8 cellular contexts compared by ENCODE assay signal in the genomic region with DNA sequence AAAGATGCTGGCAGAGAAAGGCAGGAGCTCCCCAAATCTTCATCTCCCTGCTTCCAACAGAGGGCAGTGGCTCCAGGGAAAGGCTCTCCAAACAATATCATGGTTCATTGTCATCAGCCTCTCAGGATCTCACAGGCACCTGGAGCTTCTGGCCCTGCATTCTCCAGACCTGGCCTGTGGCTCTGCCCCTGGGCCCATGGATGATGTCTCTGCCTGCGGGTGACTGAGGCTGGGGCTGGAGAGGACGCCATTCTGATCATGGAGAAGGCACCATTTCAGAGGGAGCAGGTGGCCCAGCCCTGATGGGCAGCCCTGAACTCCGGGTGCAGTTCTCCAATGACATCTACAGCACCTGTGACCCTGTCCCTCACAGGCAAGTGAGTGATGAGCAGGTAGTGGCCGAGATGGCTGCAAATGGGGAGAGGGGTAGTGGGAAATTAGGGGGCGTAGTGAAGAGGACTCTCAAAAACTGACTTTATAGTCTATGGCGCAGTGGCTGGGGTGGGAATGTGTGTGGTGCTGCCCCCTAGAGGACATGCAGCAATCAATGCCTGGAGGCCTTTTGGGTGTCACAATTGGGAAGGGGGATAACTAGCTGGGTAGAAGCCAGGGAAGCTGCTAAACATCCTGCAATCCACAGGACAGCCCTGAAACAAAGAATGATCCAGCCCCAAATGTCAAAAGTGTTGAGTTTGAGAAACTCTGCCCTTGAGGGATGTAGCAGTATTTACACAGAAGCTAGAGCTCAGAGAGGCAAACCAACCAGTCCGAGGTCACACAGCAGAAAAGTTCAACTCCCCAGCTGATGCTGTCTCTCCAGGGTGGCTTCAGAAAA. TPM values are rescaled to one million over a fixed set of nuclear protein-coding genes. Genes with fewer than 3 reads are reported as not detected.
A peak's percentile ranks its signal among the peaks of the same experiment; 100 is the strongest.
DNase-seq lines count a peak whose midpoint lies in the region; ATAC-seq and TF ChIP-seq lines count a peak whose summit lies in the region.

No MANE protein-coding gene starts in this region.

- no peaks in the 10 kb centered on the region for H3K9me2 ChIP-seq in GM23248 (ENCODE audit: insufficient read depth)

- no peaks in the 10 kb centered on the region for H3K27me3 ChIP-seq in GM23248 (replicated peaks; ENCODE audit: insufficient read depth)
- no peaks in the 10 kb centered on the region for H3K27me3 ChIP-seq in liver (ENCODE audit: control insufficient read depth in 4 of 4, insufficient read depth in 4 of 4, low read length in 3 of 4)
- peaks cover 0 to 11% (median 0%) of the 10 kb centered on the region in 3 donors for H3K27me3 ChIP-seq in stomach

- peak; percentile 52 for DNase-seq in AG08395 (ENCODE audit: low spot score)
- DNase-seq in GM23248: peak; percentile 70
- peak in 2 of 3 donors; percentile 21 to 28 for DNase-seq in T-helper 17 cell
- peak; percentile 87 for DNase-seq in cerebellar cortex (ENCODE audit: low spot score)
- DNase-seq in stomach: no peak
- DNase-seq in left colon: no peak

- peaks cover 9% of the 10 kb centered on the region for H3K4me1 Mint-ChIP-seq in T-helper 17 cell

- TF ChIP-seq RAD21 in liver (IDR thresholded peaks at IDR 0.05): peak; percentile 66 to 79

- peak overlapping the region; percentile 99 for H3K9ac ChIP-seq in GM23248
- H3K9ac ChIP-seq in liver (ENCODE audit: low read depth in 1 of 2, low read length in 2 of 2): no peak overlapping the region

- H3K79me2 ChIP-seq in GM23248 (ENCODE audit: insufficient read depth): peaks cover 70% of the 10 kb centered on the region

- H4K20me1 ChIP-seq in GM23248 (ENCODE audit: insufficient read depth): no peaks in the 10 kb centered on the region

- no peak for TF ChIP-seq EP300 in stomach (IDR thresholded peaks at IDR 0.05)

- H3K4me2 ChIP-seq in GM23248 (ENCODE audit: unreplicated experiment): no peak overlapping the region

- H3K4me1 ChIP-seq in GM23248 (ENCODE audit: insufficient read depth): peaks cover 31% of the 10 kb centered on the region
- H3K4me1 ChIP-seq in liver (ENCODE audit: control insufficient read depth in 4 of 4, insufficient read depth in 4 of 4, low read length in 3 of 4): peaks cover 0 to 13% (median 9%) of the 10 kb centered on the region in 4 donors
- H3K4me1 ChIP-seq in stomach: peaks cover 27 to 90% (median 57%) of the 10 kb centered on the region in 4 donors

- peaks cover 35% of the 10 kb centered on the region for H3F3A ChIP-seq in GM23248 (ENCODE audit: insufficient read depth)

- TF ChIP-seq POLR2A in stomach (IDR thresholded peaks at IDR 0.05): no peak

- intact Hi-C loops in stomach (cut with DNase I; ENCODE audit: low total_unique reads) (loop anchor here (10.0 kb wide), 1 partner anchor 504 kb away; a partner anchor contains a TSS), left colon (cut with DNase I, micrococcal nuclease) (loop anchor here in 1 of 2 donors (5.0 kb wide), 1 partner anchor 44 kb away; no protein-coding TSS in a partner anchor)

- H3K36me3 ChIP-seq in GM23248 (ENCODE audit: low read depth): no peaks in the 10 kb centered on the region
- peaks cover 0 to 3% (median 0%) of the 10 kb centered on the region in 4 donors for H3K36me3 ChIP-seq in liver (ENCODE audit: control insufficient read depth in 4 of 4, insufficient read depth in 3 of 4, low read depth in 1 of 4, low read length in 3 of 4)
- peaks cover 0 to 15% (median 0%) of the 10 kb centered on the region in 4 donors for H3K36me3 ChIP-seq in stomach

- H3K4me3 Mint-ChIP-seq in T-helper 17 cell: no peak overlapping the region

- H3K36me3 Mint-ChIP-seq in T-helper 17 cell (ENCODE audit: low read depth): peaks cover 7% of the 10 kb centered on the region

- H3K4me3 ChIP-seq in GM23248: no peak overlapping the region
- H3K4me3 ChIP-seq in liver (ENCODE audit: low read depth in 1 of 3, low read length in 3 of 3): no peak overlapping the region
- peak overlapping the region in 3 of 4 donors; percentile 23 to 95 (median 28) for H3K4me3 ChIP-seq in stomach

- in situ Hi-C loops in GM23248 (cut with MboI): loop anchor here (25.0 kb wide), 1 partner anchor 486 kb away; no protein-coding TSS in a partner anchor

- peak overlapping the region; percentile 84 for H3K27ac ChIP-seq in GM23248
- H3K27ac ChIP-seq in liver (ENCODE audit: low read depth in 1 of 2, low read length in 2 of 2): no peak overlapping the region
- H3K27ac ChIP-seq in stomach: peak overlapping the region in 4 of 5 donors; percentile 80 to 94 (median 90)

- H3K27me3 Mint-ChIP-seq in T-helper 17 cell: peaks cover 70% of the 10 kb centered on the region

- WGBS in GM23248 (ENCODE audit: low coverage in 1 of 2, low lambda C conversion rate in 2 of 2, missing lambda C conversion rate in 2 of 2), 2 experiments: 43 to 44% methylated on average over 7 of the region's 7 CpGs
- WGBS in liver: 90% methylated on average over 7 of the region's 7 CpGs
- 80 to 85% (median 83%) methylated on average over 5 to 7 of the region's 7 CpGs for WGBS in stomach, 5 donors

- peak overlapping the region; percentile 11 for H3K27ac Mint-ChIP-seq in T-helper 17 cell

- ATAC-seq in T-helper 17 cell: peak; percentile 27
- no peak for ATAC-seq in GM21528 (IDR thresholded peaks at IDR 0.05; ENCODE audit: low FRiP score, unreplicated experiment)
- ATAC-seq in left colon: no peak

- TF ChIP-seq CTCF in liver (IDR thresholded peaks at IDR 0.05; ENCODE audit: low read depth, low read length, missing input control) (peak; percentile 51), stomach (IDR thresholded peaks at IDR 0.05) (peak in 4 of 7 experiments; percentile 35 to 53 (median 48))

- H3K9me3 ChIP-seq in GM23248 (ENCODE audit: low read depth): no peaks in the 10 kb centered on the region
- no peaks in the 10 kb centered on the region for H3K9me3 ChIP-seq in T-helper 17 cell (ENCODE audit: control insufficient read depth, low read length, poor library complexity, severe bottlenecking)
- no peaks in the 10 kb centered on the region for H3K9me3 ChIP-seq in liver (ENCODE audit: control insufficient read depth in 4 of 4, low read length in 3 of 4)
- H3K9me3 ChIP-seq in stomach: no peaks in the 10 kb centered on the region

- no peak overlapping the region for H2AFZ ChIP-seq in GM23248

TF ChIP-seq in liver, 16 proteins besides CTCF, POLR2A, EP300 and RAD21:
- TF ChIP-seq HNF4G (IDR thresholded peaks at IDR 0.05): no peak

RNA-seq across cellular contexts. Expression of a gene that starts 3.2 kb away (rescaled TPM):
- total RNA-seq in GM23248 (2014; rRNA removed; shearing (Covaris generic)): 19.8 and 20.7 TPM in 2 replicates
- polyA plus RNA-seq in GM23248 (2016; fragmentation: Nextera tagmentation; extraction: Ambion mirVana) (15.2 and 15.5 TPM in 2 replicates), liver (1 to 10 TPM; 1.1 to 3.0 TPM), stomach (10 to 100 TPM in 1 of 3 donors, 1 to 10 TPM in 2; 6.7 to 15.8 (median 7.4) TPM)
- total RNA-seq in T-helper 17 cell (under 1 TPM; 0.12 to 0.21 TPM), liver (1 to 10 TPM; 1.4 to 3.3 TPM), stomach (10 to 100 TPM in 4 of 5 donors, 1 to 10 TPM in 1; 7.2 to 63.0 (median 35.1) TPM), left colon (10 to 100 TPM; 11.1 to 12.6 TPM)

Comparison
In these comparisons a context has a peak if more than half of its experiments do, and no peak if none do; other contexts are left out.
1. DNase-seq: peak in AG08395 (single experiment), GM23248 (single experiment), T-helper 17 cell (2 of 3) and cerebellar cortex (single experiment); none in stomach (single experiment) and left colon (0 of 2).
2. H3K27ac ChIP-seq: peak in GM23248 (single experiment) and stomach (4 of 5); none in liver (0 of 2).
3. H3K4me3 ChIP-seq: peak in stomach (3 of 4); none in GM23248 (single experiment) and liver (0 of 3).